19 cellular contexts compared by ENCODE assay signal in the genomic region with DNA sequence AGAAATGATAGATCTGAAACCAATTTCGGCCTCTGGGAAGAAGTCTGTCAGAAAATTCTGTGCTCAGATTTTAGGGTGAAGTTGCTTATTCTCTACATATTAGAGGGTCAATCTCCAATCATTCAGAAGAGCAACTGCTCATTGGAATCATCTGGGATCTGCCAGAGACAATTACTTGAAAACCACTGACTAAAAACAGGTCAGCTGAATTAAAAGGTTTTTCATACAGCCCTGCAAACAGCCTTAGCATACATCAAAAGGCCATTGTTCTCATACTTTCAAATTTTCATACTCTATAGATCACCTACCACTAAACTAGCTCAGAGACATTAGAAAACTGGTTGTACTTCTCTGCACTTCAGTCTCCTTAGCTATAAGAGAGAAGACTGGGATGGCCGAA.
"Had no signal": no experiment of that assay in that cellular context is flagged by ENCODE, and none has a peak within 500 bp of the region (broad histone marks: within the 10 kb centered on the region; RNA-seq: fewer than 3 reads in every experiment).

No MANE protein-coding gene starts in this region.

- DNase-seq: gastrocnemius medialis; head of caudate nucleus; left cardiac atrium; left lung; mesenchymal stem cell; midbrain; naive thymus-derived CD4-positive, alpha-beta T cell; nucleus accumbens; right cardiac atrium; sigmoid colon; stimulated activated CD4-positive, alpha-beta T cell treated with anti-CD3 and anti-CD28 coated beads, Interleukin-4, amount 100 ng/mL, for 4 hours; stimulated activated naive CD8-positive, alpha-beta T cell treated with anti-CD3 and anti-CD28 coated beads, Interleukin-15, Interleukin-2, amounts not matched to agents 100 U/mL and 50 U/mL, for 24 hours; substantia nigra; testis; tibial artery had no signal

- H3K27me3 ChIP-seq: gastrocnemius medialis, left lung, sigmoid colon, testis, tibial artery had no signal

- H3K4me1 ChIP-seq: left lung, prostate gland, testis had no signal

- H3K27ac ChIP-seq: coronary artery, epithelial cell of prostate, gastrocnemius medialis, left lung, prostate gland, sigmoid colon, testis, tibial artery had no signal

- ATAC-seq: gastrocnemius medialis; left cardiac atrium; left lung; naive thymus-derived CD4-positive, alpha-beta T cell; right cardiac atrium; stimulated activated memory B cell treated with anti-CD40 and anti-IgM and Interleukin-4, amounts not matched to agents 10 μg/mL and 1 μg/mL and 100 μg/mL, for 72 hours; stimulated activated naive CD8-positive, alpha-beta T cell treated with anti-CD3 and anti-CD28 coated beads, Interleukin-15, Interleukin-2, amounts not matched to agents 100 U/mL and 50 U/mL, for 24 hours had no signal

- H3K4me3 ChIP-seq: coronary artery, gastrocnemius medialis, left lung, prostate gland, sigmoid colon, testis, tibial artery had no signal

- H3K36me3 ChIP-seq: gastrocnemius medialis, left lung, prostate gland, sigmoid colon, tibial artery had no signal

- H3K9me3 ChIP-seq: gastrocnemius medialis, left lung, prostate gland, sigmoid colon, testis had no signal
